ENCODE assay signal across 23 cellular contexts in genomic region chr4:183698909-183699308, GRCh38.
"Had no signal": no experiment of that assay in that cellular context is flagged by ENCODE, and none has a peak within 500 bp of the region (broad histone marks: within the 10 kb centered on the region; RNA-seq: fewer than 3 reads in every experiment).

No MANE protein-coding gene starts in this region.

- FAIRE-seq: RCC 7860 had no signal

- H3K27ac ChIP-seq: HL-60, SJSA1, SK-N-MC had no signal

- H3K9me3 ChIP-seq: SJSA1 had no signal

- H3K4me1 ChIP-seq: SJSA1 had no signal

- DNase-seq: KBM-7, MV-4-11, NCI-H1048, NCI-H1105, NCI-H1417, NCI-H1436 treated with DMSO at 0.1 percent for 48 hours, NCI-H1694 treated with DMSO at 0.1 percent for 48 hours, NCI-H1930, NCI-H2081, NCI-H2107, NCI-H226, NCI-H446, NCI-H510A, NCI-H524 treated with DMSO at 0.1 percent for 48 hours, NCI-H69, NCI-H774, Right ventricle myocardium superior, RPMI8226, SIG-M5 had no signal

- H3K4me3 ChIP-seq: SJSA1, SK-N-MC had no signal

- H3K27me3 ChIP-seq: SJSA1 had no signal
